ENCODE assay signal across 1 cellular context in the genomic region with DNA sequence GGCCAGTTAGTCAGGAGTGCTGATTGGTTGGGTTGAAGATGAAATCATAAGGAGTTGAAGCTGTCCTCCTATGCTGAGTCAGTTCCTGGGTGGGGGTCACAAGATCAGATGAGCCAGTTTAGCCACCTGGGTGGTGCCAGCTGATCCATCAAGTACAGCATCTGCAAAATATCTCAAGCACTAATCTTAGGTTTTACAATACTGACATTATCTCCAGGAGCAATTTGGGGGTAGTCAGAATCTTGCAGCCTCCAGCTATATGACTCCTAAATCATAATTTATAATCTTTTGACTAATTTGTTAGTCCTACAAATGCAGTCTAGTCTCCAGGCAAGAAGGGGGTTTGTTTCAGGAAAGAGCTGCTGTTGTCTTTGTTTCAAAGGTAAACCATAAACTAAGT.
TF ChIP-seq lines count a peak whose summit lies in the region.

No MANE protein-coding gene starts in this region.

TF ChIP-seq in SK-N-SH treated with all-trans-retinoic acid at 6 μM for 48 hours, 23 proteins besides CTCF, POLR2A, EP300 and RAD21 (continued from another document):
- TF ChIP-seq, protein P1, sequence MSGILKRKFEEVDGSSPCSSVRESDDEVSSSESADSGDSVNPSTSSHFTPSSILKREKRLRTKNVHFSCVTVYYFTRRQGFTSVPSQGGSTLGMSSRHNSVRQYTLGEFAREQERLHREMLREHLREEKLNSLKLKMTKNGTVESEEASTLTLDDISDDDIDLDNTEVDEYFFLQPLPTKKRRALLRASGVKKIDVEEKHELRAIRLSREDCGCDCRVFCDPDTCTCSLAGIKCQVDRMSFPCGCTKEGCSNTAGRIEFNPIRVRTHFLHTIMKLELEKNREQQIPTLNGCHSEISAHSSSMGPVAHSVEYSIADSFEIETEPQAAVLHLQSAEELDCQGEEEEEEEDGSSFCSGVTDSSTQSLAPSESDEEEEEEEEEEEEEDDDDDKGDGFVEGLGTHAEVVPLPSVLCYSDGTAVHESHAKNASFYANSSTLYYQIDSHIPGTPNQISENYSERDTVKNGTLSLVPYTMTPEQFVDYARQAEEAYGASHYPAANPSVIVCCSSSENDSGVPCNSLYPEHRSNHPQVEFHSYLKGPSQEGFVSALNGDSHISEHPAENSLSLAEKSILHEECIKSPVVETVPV (CRISPR knock-in tag; IDR thresholded peaks at IDR 0.05), result no peak
- TF ChIP-seq, protein P2, sequence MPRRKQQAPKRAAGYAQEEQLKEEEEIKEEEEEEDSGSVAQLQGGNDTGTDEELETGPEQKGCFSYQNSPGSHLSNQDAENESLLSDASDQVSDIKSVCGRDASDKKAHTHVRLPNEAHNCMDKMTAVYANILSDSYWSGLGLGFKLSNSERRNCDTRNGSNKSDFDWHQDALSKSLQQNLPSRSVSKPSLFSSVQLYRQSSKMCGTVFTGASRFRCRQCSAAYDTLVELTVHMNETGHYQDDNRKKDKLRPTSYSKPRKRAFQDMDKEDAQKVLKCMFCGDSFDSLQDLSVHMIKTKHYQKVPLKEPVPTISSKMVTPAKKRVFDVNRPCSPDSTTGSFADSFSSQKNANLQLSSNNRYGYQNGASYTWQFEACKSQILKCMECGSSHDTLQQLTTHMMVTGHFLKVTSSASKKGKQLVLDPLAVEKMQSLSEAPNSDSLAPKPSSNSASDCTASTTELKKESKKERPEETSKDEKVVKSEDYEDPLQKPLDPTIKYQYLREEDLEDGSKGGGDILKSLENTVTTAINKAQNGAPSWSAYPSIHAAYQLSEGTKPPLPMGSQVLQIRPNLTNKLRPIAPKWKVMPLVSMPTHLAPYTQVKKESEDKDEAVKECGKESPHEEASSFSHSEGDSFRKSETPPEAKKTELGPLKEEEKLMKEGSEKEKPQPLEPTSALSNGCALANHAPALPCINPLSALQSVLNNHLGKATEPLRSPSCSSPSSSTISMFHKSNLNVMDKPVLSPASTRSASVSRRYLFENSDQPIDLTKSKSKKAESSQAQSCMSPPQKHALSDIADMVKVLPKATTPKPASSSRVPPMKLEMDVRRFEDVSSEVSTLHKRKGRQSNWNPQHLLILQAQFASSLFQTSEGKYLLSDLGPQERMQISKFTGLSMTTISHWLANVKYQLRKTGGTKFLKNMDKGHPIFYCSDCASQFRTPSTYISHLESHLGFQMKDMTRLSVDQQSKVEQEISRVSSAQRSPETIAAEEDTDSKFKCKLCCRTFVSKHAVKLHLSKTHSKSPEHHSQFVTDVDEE (CRISPR knock-in tag; IDR thresholded peaks at IDR 0.05), result no peak
